ENCODE assay signal across 7 cellular contexts in the genomic region with DNA sequence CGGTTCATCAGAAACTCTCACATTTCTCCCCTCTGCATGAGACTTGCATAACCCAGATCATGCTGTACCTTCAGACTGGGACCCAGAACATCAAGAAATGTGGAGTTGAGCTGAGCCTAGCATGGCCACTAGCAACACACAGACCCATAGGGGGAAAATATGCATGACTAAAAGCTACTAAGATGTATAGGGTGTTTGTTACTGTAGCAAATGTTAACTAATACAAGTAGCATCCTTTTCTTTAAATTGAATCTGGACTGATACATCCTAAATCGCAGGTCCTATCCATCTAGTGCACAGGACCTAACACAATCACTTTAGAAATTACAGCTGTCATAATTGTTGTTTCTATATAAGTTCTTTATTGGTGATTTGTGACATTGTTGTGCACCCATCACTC. TPM values are rescaled to one million over a fixed set of nuclear protein-coding genes. Genes with fewer than 3 reads are reported as not detected.
"Had no signal": no experiment of that assay in that cellular context is flagged by ENCODE, and none has a peak within 500 bp of the region (broad histone marks: within the 10 kb centered on the region; RNA-seq: fewer than 3 reads in every experiment).

No MANE protein-coding gene starts in this region.

RNA-seq across cellular contexts. Expression of a gene that starts 10.8 kb away (rescaled TPM):
- total RNA-seq: subcutaneous adipose tissue, temporal lobe, thoracic aorta, transverse colon, upper lobe of right lung, ureter, vagina had no signal
